ENCODE assay signal across 1 cellular context in the genomic region with DNA sequence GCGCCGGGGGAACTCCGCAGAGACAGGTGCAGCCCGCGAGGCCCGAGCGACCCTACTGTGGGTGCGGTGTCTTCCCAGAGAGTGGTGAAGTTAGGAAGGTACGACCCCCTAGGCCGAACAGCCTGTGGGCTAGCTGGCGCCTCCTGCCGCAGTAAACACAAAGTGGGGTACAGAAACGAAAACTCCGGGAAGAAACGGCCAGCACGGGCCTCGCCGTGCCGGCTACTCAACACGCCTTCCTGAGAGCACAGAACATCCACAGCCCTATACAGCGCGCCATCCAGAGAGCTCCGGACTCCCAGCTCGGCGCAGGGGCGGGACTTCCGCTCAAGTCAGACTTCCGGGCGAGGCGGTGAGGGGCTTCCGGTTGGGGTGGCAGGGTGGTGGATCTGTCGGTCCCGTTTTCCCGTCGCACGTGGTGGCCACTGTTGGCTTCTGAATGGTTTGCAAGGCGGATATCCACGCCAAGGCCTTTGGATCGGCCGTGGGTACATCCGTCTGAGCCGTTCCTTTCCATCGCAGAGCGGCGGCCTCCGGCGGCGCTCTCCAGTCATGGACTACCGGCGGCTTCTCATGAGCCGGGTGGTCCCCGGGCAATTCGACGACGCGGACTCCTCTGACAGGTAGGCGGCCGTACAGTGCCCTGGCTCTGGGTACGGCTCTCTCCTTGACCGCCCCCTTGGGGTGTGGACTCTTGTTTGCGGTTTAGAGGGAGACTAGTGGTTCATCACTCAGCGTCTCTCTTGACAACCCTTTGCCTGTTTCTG.
A peak's percentile ranks its signal among the peaks of the same experiment; 100 is the strongest.
TF ChIP-seq lines count a peak whose summit lies in the region.

Gene CAGE1 (minus strand): TSS at position 292 of the 767 bp plus-strand sequence. CDS start 2,569 bp downstream, outside the sequence.
Gene RIOK1 (plus strand): TSS at position 358 of the 767 bp plus-strand sequence. CDS start 195 bp downstream, at position 553.

TF ChIP-seq in HepG2, 621 proteins besides CTCF, POLR2A, EP300 and RAD21 (continued from another document and continues in another):
- TF ChIP-seq, protein P1, sequence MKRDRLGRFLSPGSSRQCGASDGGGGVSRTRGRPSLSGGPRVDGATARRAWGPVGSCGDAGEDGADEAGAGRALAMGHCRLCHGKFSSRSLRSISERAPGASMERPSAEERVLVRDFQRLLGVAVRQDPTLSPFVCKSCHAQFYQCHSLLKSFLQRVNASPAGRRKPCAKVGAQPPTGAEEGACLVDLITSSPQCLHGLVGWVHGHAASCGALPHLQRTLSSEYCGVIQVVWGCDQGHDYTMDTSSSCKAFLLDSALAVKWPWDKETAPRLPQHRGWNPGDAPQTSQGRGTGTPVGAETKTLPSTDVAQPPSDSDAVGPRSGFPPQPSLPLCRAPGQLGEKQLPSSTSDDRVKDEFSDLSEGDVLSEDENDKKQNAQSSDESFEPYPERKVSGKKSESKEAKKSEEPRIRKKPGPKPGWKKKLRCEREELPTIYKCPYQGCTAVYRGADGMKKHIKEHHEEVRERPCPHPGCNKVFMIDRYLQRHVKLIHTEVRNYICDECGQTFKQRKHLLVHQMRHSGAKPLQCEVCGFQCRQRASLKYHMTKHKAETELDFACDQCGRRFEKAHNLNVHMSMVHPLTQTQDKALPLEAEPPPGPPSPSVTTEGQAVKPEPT (CRISPR knock-in tag; IDR thresholded peaks at IDR 0.05; ENCODE audit: low read depth): peak; percentile 74; the same call in 1 of the 2 replicates
- TF ChIP-seq, protein P2, sequence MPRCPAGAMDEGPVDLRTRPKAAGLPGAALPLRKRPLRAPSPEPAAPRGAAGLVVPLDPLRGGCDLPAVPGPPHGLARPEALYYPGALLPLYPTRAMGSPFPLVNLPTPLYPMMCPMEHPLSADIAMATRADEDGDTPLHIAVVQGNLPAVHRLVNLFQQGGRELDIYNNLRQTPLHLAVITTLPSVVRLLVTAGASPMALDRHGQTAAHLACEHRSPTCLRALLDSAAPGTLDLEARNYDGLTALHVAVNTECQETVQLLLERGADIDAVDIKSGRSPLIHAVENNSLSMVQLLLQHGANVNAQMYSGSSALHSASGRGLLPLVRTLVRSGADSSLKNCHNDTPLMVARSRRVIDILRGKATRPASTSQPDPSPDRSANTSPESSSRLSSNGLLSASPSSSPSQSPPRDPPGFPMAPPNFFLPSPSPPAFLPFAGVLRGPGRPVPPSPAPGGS (CRISPR knock-in tag; IDR thresholded peaks at IDR 0.05): peak; percentile 97
- TF ChIP-seq CEBPB (IDR thresholded peaks at IDR 0.05; ENCODE audit: borderline replicate concordance, low read depth, low read length) (no peak), ZNF775 (CRISPR knock-in tag; IDR thresholded peaks at IDR 0.05; ENCODE audit: borderline replicate concordance) (peak; percentile 71; the same call in 1 of the 2 replicates), KDM5B (CRISPR knock-in tag; IDR thresholded peaks at IDR 0.05; ENCODE audit: borderline replicate concordance) (peak; percentile 97), ZNF329 (CRISPR knock-in tag; IDR thresholded peaks at IDR 0.05; ENCODE audit: low read depth) (peak; percentile 44; the same call in 1 of the 2 replicates), ZNF724P (CRISPR knock-in tag; IDR thresholded peaks at IDR 0.05; ENCODE audit: borderline replicate concordance) (peak; percentile 74; the same call in 1 of the 2 replicates), NFRKB (IDR thresholded peaks at IDR 0.05) (no peak), PCBP1 (IDR thresholded peaks at IDR 0.05; ENCODE audit: borderline replicate concordance, low read depth, low read length) (peak; percentile 89; the same call in 1 of the 2 replicates), NR3C1 (CRISPR knock-in tag; IDR thresholded peaks at IDR 0.05) (peak; percentile 54; the same call in 1 of the 2 replicates), ATF2 (CRISPR knock-in tag; IDR thresholded peaks at IDR 0.05) (peak; percentile 66), FLYWCH1 (CRISPR knock-in tag; IDR thresholded peaks at IDR 0.05) (peak; percentile 90; the same call in 1 of the 2 replicates), ZNF224 (CRISPR knock-in tag; IDR thresholded peaks at IDR 0.05) (peak; percentile 97), RAD51 (IDR thresholded peaks at IDR 0.05; ENCODE audit: borderline replicate concordance) (no peak)
- TF ChIP-seq, protein P3, sequence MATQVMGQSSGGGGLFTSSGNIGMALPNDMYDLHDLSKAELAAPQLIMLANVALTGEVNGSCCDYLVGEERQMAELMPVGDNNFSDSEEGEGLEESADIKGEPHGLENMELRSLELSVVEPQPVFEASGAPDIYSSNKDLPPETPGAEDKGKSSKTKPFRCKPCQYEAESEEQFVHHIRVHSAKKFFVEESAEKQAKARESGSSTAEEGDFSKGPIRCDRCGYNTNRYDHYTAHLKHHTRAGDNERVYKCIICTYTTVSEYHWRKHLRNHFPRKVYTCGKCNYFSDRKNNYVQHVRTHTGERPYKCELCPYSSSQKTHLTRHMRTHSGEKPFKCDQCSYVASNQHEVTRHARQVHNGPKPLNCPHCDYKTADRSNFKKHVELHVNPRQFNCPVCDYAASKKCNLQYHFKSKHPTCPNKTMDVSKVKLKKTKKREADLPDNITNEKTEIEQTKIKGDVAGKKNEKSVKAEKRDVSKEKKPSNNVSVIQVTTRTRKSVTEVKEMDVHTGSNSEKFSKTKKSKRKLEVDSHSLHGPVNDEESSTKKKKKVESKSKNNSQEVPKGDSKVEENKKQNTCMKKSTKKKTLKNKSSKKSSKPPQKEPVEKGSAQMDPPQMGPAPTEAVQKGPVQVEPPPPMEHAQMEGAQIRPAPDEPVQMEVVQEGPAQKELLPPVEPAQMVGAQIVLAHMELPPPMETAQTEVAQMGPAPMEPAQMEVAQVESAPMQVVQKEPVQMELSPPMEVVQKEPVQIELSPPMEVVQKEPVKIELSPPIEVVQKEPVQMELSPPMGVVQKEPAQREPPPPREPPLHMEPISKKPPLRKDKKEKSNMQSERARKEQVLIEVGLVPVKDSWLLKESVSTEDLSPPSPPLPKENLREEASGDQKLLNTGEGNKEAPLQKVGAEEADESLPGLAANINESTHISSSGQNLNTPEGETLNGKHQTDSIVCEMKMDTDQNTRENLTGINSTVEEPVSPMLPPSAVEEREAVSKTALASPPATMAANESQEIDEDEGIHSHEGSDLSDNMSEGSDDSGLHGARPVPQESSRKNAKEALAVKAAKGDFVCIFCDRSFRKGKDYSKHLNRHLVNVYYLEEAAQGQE (IDR thresholded peaks at IDR 0.05; ENCODE audit: borderline replicate concordance in 1 of 2, low read depth in 1 of 2, low read length in 2 of 2): 0 out of 4 replicates have a peak, but pooled peaks of 1 of the 2 experiments have one; percentile 36
- TF ChIP-seq, protein P4, sequence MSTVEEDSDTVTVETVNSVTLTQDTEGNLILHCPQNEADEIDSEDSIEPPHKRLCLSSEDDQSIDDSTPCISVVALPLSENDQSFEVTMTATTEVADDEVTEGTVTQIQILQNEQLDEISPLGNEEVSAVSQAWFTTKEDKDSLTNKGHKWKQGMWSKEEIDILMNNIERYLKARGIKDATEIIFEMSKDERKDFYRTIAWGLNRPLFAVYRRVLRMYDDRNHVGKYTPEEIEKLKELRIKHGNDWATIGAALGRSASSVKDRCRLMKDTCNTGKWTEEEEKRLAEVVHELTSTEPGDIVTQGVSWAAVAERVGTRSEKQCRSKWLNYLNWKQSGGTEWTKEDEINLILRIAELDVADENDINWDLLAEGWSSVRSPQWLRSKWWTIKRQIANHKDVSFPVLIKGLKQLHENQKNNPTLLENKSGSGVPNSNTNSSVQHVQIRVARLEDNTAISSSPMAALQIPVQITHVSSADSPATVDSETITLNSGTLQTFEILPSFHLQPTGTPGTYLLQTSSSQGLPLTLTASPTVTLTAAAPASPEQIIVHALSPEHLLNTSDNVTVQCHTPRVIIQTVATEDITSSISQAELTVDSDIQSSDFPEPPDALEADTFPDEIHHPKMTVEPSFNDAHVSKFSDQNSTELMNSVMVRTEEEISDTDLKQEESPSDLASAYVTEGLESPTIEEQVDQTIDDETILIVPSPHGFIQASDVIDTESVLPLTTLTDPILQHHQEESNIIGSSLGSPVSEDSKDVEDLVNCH (CRISPR knock-in tag; IDR thresholded peaks at IDR 0.05): no peak
- TF ChIP-seq, protein P5, sequence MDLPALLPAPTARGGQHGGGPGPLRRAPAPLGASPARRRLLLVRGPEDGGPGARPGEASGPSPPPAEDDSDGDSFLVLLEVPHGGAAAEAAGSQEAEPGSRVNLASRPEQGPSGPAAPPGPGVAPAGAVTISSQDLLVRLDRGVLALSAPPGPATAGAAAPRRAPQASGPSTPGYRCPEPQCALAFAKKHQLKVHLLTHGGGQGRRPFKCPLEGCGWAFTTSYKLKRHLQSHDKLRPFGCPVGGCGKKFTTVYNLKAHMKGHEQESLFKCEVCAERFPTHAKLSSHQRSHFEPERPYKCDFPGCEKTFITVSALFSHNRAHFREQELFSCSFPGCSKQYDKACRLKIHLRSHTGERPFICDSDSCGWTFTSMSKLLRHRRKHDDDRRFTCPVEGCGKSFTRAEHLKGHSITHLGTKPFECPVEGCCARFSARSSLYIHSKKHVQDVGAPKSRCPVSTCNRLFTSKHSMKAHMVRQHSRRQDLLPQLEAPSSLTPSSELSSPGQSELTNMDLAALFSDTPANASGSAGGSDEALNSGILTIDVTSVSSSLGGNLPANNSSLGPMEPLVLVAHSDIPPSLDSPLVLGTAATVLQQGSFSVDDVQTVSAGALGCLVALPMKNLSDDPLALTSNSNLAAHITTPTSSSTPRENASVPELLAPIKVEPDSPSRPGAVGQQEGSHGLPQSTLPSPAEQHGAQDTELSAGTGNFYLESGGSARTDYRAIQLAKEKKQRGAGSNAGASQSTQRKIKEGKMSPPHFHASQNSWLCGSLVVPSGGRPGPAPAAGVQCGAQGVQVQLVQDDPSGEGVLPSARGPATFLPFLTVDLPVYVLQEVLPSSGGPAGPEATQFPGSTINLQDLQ (CRISPR knock-in tag; IDR thresholded peaks at IDR 0.05): peak; percentile 87
- TF ChIP-seq, protein P6, sequence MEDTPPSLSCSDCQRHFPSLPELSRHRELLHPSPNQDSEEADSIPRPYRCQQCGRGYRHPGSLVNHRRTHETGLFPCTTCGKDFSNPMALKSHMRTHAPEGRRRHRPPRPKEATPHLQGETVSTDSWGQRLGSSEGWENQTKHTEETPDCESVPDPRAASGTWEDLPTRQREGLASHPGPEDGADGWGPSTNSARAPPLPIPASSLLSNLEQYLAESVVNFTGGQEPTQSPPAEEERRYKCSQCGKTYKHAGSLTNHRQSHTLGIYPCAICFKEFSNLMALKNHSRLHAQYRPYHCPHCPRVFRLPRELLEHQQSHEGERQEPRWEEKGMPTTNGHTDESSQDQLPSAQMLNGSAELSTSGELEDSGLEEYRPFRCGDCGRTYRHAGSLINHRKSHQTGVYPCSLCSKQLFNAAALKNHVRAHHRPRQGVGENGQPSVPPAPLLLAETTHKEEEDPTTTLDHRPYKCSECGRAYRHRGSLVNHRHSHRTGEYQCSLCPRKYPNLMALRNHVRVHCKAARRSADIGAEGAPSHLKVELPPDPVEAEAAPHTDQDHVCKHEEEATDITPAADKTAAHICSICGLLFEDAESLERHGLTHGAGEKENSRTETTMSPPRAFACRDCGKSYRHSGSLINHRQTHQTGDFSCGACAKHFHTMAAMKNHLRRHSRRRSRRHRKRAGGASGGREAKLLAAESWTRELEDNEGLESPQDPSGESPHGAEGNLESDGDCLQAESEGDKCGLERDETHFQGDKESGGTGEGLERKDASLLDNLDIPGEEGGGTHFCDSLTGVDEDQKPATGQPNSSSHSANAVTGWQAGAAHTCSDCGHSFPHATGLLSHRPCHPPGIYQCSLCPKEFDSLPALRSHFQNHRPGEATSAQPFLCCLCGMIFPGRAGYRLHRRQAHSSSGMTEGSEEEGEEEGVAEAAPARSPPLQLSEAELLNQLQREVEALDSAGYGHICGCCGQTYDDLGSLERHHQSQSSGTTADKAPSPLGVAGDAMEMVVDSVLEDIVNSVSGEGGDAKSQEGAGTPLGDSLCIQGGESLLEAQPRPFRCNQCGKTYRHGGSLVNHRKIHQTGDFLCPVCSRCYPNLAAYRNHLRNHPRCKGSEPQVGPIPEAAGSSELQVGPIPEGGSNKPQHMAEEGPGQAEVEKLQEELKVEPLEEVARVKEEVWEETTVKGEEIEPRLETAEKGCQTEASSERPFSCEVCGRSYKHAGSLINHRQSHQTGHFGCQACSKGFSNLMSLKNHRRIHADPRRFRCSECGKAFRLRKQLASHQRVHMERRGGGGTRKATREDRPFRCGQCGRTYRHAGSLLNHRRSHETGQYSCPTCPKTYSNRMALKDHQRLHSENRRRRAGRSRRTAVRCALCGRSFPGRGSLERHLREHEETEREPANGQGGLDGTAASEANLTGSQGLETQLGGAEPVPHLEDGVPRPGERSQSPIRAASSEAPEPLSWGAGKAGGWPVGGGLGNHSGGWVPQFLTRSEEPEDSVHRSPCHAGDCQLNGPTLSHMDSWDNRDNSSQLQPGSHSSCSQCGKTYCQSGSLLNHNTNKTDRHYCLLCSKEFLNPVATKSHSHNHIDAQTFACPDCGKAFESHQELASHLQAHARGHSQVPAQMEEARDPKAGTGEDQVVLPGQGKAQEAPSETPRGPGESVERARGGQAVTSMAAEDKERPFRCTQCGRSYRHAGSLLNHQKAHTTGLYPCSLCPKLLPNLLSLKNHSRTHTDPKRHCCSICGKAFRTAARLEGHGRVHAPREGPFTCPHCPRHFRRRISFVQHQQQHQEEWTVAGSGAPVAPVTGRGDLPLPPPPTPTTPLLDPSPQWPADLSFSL (CRISPR knock-in tag; IDR thresholded peaks at IDR 0.05): no peak
